In the genomic region with DNA sequence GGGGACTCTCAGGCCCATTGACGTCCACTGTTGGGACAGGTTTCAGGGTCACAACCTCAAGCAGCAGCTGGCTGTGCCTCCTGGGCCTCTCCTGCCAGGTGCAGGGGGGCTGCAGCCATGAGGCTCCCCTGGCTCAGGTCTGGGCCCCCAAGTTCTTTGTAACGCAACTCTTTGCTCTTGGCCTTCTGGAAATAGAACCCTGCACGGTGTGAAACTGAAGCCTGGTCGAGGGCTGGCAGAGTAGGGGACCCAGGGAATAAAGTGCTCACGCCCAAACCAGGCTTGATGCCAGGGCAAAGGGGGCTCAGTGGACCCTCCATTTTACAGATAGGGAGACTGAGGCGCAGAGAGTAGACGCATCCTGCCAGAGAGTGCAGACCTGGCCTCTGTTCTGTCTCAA, we compare ENCODE assay signal across 21 cellular contexts. TPM values are rescaled to one million over a fixed set of nuclear protein-coding genes. Genes with fewer than 3 reads are reported as not detected.
A peak's percentile ranks its signal among the peaks of the same experiment; 100 is the strongest.
DNase-seq lines count a peak whose midpoint lies in the region; ATAC-seq, FAIRE-seq and TF ChIP-seq lines count a peak whose summit lies in the region.
"Had no signal": no experiment of that assay in that cellular context is flagged by ENCODE, and none has a peak within 500 bp of the region (broad histone marks: within the 10 kb centered on the region; RNA-seq: fewer than 3 reads in every experiment).

No MANE protein-coding gene starts in this region.

- no peaks in the 10 kb centered on the region for H3K9me3 ChIP-seq in HepG2 (ENCODE audit: low read length)
- H3K9me3 ChIP-seq: heart right ventricle, uterus had no signal

- H3K4me2 ChIP-seq in HepG2 (ENCODE audit: low read depth, low read length) = 0 out of 2 replicates have a peak overlapping the region, but pooled peaks have one; percentile 71

- no peaks in the 10 kb centered on the region for H3K27me3 Mint-ChIP-seq in Calu3 (ENCODE audit: unreplicated experiment)
- H3K27me3 Mint-ChIP-seq: activated CD4-positive, alpha-beta T cell treated with anti-CD3 and anti-CD28 coated beads, Interleukin-2, amount 10 ng/mL, durations not matched to agents 7 days and 5 days; central memory CD8-positive, alpha-beta T cell; stimulated activated naive CD8-positive, alpha-beta T cell treated with anti-CD3 and anti-CD28 coated beads, Interleukin-15, amount 100 ng/mL, for 72 hours had no signal

- no peaks in the 10 kb centered on the region for H3K27me3 ChIP-seq in HepG2 (ENCODE audit: control insufficient read depth in 1 of 2, insufficient read depth in 2 of 2, low read length in 2 of 2)
- H3K27me3 ChIP-seq: heart right ventricle, uterus had no signal

- no peak overlapping the region for H2AFZ ChIP-seq in HepG2 (ENCODE audit: low read length)

- CTCF ChIA-PET in Calu3 (lab: Charles Lee) = no interaction called here
- CTCF ChIA-PET in RWPE1 (lab: Yijun Ruan, JAX) = no interaction called here
- CTCF ChIA-PET in HepG2 (lab: Yijun Ruan, JAX; ENCODE audit: low intra/inter-chr PET ratio, low total read pairs) = no interaction called here

- no peak for TF ChIP-seq CTCF in Calu3 (IDR thresholded peaks at IDR 0.05; ENCODE audit: unreplicated experiment)
- TF ChIP-seq CTCF in RWPE1 (conservative IDR thresholded peaks at IDR 0.05; ENCODE audit: low read depth) = no peak
- TF ChIP-seq CTCF in HepG2 (CRISPR knock-in tag; IDR thresholded peaks at IDR 0.05) = no peak

- DNase-seq in Calu3 (no peak), RWPE1 (ENCODE audit: low spot score) (no peak), HepG2 (ENCODE audit: low spot score) (no peak), NCI-H345 (lab: John Stamatoyannopoulos, UW) (no peak), iPS-NIHi11 (ENCODE audit: low spot score) (no peak), GM12891 (ENCODE audit: insufficient read length, low spot score) (no peak)
- no peak for DNase-seq in stimulated activated effector memory CD8-positive, alpha-beta T cell treated with anti-CD3 and anti-CD28 coated beads, Interleukin-12 subunit alpha, Interleukin-12 subunit beta, amount 100 ng/mL, for 72 hours (ENCODE audit: low spot score in 2 of 2)
- DNase-seq: activated CD4-positive, alpha-beta T cell treated with anti-CD3 and anti-CD28 coated beads, Interleukin-2, amount 10 ng/mL, durations not matched to agents 7 days and 5 days; heart right ventricle; Karpas-422; NCI-H1436; NCI-H82; right cardiac atrium; stimulated activated CD4-positive, alpha-beta T cell treated with anti-CD3 and anti-CD28 coated beads, Interleukin-2, amount 100 ng/mL, for 24 hours; stimulated activated naive CD8-positive, alpha-beta T cell treated with anti-CD3 and anti-CD28 coated beads, Interleukin-15, amount 100 ng/mL, for 72 hours; uterus had no signal

- TF ChIP-seq POLR2A in HepG2 (IDR thresholded peaks at IDR 0.05; ENCODE audit: insufficient read depth in 1 of 2, low read depth in 2 of 2, low read length in 2 of 2) (no peak), GM12891 (IDR thresholded peaks at IDR 0.05; ENCODE audit: low read depth, low read length) (no peak)

- in situ Hi-C loops in HepG2 (cut with HindIII; ENCODE audit: extremely low pct_ligation_motif_present, low pct_unique_long_range_greater_than_20kb) = no loop called here

- BruUV-seq in Calu3 (replicated peaks; lab: Mats Ljungman, UMichigan) (no TSS peak), HepG2 (replicated peaks; lab: Mats Ljungman, UMichigan) (no TSS peak)

- H3K4me1 ChIP-seq in HepG2 (ENCODE audit: insufficient read depth, low read length) = peaks cover 51% of the 10 kb centered on the region

- 97% methylated on average over 4 of the region's 7 CpGs for WGBS in HepG2 (ENCODE audit: low lambda C conversion rate)

- H3K79me2 ChIP-seq in HepG2 (ENCODE audit: insufficient read depth, low read length) = no peaks in the 10 kb centered on the region

- peak overlapping the region; percentile 56 for H3K4me3 Mint-ChIP-seq in Calu3 (ENCODE audit: low read depth, unreplicated experiment)
- H3K4me3 Mint-ChIP-seq in stimulated activated effector memory CD8-positive, alpha-beta T cell treated with anti-CD3 and anti-CD28 coated beads, Interleukin-12 subunit alpha, Interleukin-12 subunit beta, amount 100 ng/mL, for 72 hours = no peak overlapping the region
- H3K4me3 Mint-ChIP-seq: central memory CD8-positive, alpha-beta T cell; stimulated activated naive CD8-positive, alpha-beta T cell treated with anti-CD3 and anti-CD28 coated beads, Interleukin-15, amount 100 ng/mL, for 72 hours had no signal

- H4K20me1 ChIP-seq in HepG2 (ENCODE audit: insufficient read depth, low read length) = 0 out of 2 replicates have a peak, but pooled peaks cover 6% of the 10 kb centered on the region

- peak overlapping the region; percentile 69 for H3K27ac ChIP-seq in RWPE1
- H3K27ac ChIP-seq in HepG2 (ENCODE audit: extremely low read length, insufficient read depth, low read length) = peak overlapping the region; percentile 81

- H3K9ac ChIP-seq in HepG2 (ENCODE audit: insufficient read depth, low read depth, low read length) = peak overlapping the region; percentile 44; the same call in 1 of the 2 replicates

- H3K36me3 ChIP-seq in HepG2 (replicated peaks in 1 of 2; ENCODE audit: control insufficient read depth in 1 of 2, insufficient read depth in 2 of 2, low read length in 2 of 2) = peaks cover 3% of the 10 kb centered on the region in 2 experiments; a peak in 2 of 5 replicates
- H3K36me3 ChIP-seq: uterus had no signal

- intact Hi-C loops in Calu3 (cut with micrococcal nuclease; ENCODE audit: unreplicated experiment) = no loop called here
- intact Hi-C loops in HepG2 (cut with micrococcal nuclease; ENCODE audit: unreplicated experiment) = no loop called here

- H3K36me3 Mint-ChIP-seq in Calu3 (ENCODE audit: insufficient read depth, unreplicated experiment) = peaks cover 22% of the 10 kb centered on the region
- H3K36me3 Mint-ChIP-seq in stimulated activated effector memory CD8-positive, alpha-beta T cell treated with anti-CD3 and anti-CD28 coated beads, Interleukin-12 subunit alpha, Interleukin-12 subunit beta, amount 100 ng/mL, for 72 hours = peaks cover 11% of the 10 kb centered on the region

- no peak overlapping the region for H3K4me3 ChIP-seq in HepG2 (replicated peaks in 1 of 3; ENCODE audit: insufficient read depth in 1 of 3, low read depth in 2 of 3, low read length in 3 of 3)
- H3K4me3 ChIP-seq: GM12878, uterus had no signal

- peak overlapping the region; percentile 66 for H3K27ac Mint-ChIP-seq in Calu3 (ENCODE audit: unreplicated experiment)
- peak overlapping the region; percentile 68 for H3K27ac Mint-ChIP-seq in stimulated activated effector memory CD8-positive, alpha-beta T cell treated with anti-CD3 and anti-CD28 coated beads, Interleukin-12 subunit alpha, Interleukin-12 subunit beta, amount 100 ng/mL, for 72 hours

- TF ChIP-seq EP300 in HepG2 (IDR thresholded peaks at IDR 0.05; ENCODE audit: low read depth in 2 of 2, low read length in 2 of 2) (no peak), HepG2 (CRISPR knock-in tag; IDR thresholded peaks at IDR 0.05; ENCODE audit: borderline replicate concordance) (no peak)

- POLR2A ChIA-PET in RWPE1 (lab: Yijun Ruan, JAX; ENCODE audit: low non-redundant PET) (no interaction called here), HepG2 (lab: Yijun Ruan, JAX) (interaction anchor here (1.3 kb wide), 1 partner anchor 96 kb away, joined by 3 read pairs; no protein-coding TSS in a partner anchor)

- TF ChIP-seq RAD21 in HepG2 (CRISPR knock-in tag; IDR thresholded peaks at IDR 0.05) = no peak

- no peak for ATAC-seq in HepG2
- no peak for ATAC-seq in stimulated activated effector memory CD8-positive, alpha-beta T cell treated with anti-CD3 and anti-CD28 coated beads, Interleukin-12 subunit alpha, Interleukin-12 subunit beta, amount 100 ng/mL, for 72 hours
- ATAC-seq: GM12878; Panc1; SK-N-SH treated with all-trans-retinoic acid at 6 μM for 48 hours; stimulated activated naive CD8-positive, alpha-beta T cell treated with anti-CD3 and anti-CD28 coated beads, Interleukin-15, amount 100 ng/mL, for 72 hours had no signal

- peaks cover 14% of the 10 kb centered on the region for H3K4me1 Mint-ChIP-seq in Calu3 (ENCODE audit: low read depth, unreplicated experiment)
- peaks cover 17% of the 10 kb centered on the region for H3K4me1 Mint-ChIP-seq in stimulated activated effector memory CD8-positive, alpha-beta T cell treated with anti-CD3 and anti-CD28 coated beads, Interleukin-12 subunit alpha, Interleukin-12 subunit beta, amount 100 ng/mL, for 72 hours

- no peak for FAIRE-seq in HepG2 (lab: Jason Lieb, UNC)
- no peak for FAIRE-seq in GM12891 (lab: Jason Lieb, UNC)
- FAIRE-seq: GM12878, TTC549 had no signal

- H3K9me3 Mint-ChIP-seq in Calu3 (ENCODE audit: low read depth, unreplicated experiment) = no peaks in the 10 kb centered on the region
- H3K9me3 Mint-ChIP-seq in stimulated activated effector memory CD8-positive, alpha-beta T cell treated with anti-CD3 and anti-CD28 coated beads, Interleukin-12 subunit alpha, Interleukin-12 subunit beta, amount 100 ng/mL, for 72 hours = no peaks in the 10 kb centered on the region
- H3K9me3 Mint-ChIP-seq: activated CD4-positive, alpha-beta T cell treated with anti-CD3 and anti-CD28 coated beads, Interleukin-2, amount 10 ng/mL, durations not matched to agents 7 days and 5 days; central memory CD8-positive, alpha-beta T cell; stimulated activated naive CD8-positive, alpha-beta T cell treated with anti-CD3 and anti-CD28 coated beads, Interleukin-15, amount 100 ng/mL, for 72 hours had no signal

RNA-seq across cellular contexts. Expression of a gene that starts 0.8 kb away (rescaled TPM):
- total RNA-seq in Calu3 (2022) (17.9 and 24.1 TPM in 2 replicates), HepG2 (2016; rRNA removed; fragmentation: Illumina TruSeq; extraction: Trizol) (6.5 and 8.7 TPM in 2 replicates)
- 4.5 and 5.7 TPM in 2 replicates for total RNA-seq in HepG2 (2016; cell fraction: cytosol; rRNA removed; fragmentation: Illumina TruSeq; extraction: Trizol; ENCODE audit: low read depth)
- total RNA-seq in HepG2 (2016; cell fraction: insoluble cytoplasmic fraction; rRNA removed; fragmentation: Illumina TruSeq; extraction: Trizol) = 7.8 and 8.1 TPM in 2 replicates
- total RNA-seq in HepG2 (2016; cell fraction: membrane; rRNA removed; fragmentation: Illumina TruSeq; extraction: Trizol) = 6.1 and 7.2 TPM in 2 replicates
- 5.2 and 8.4 TPM in 2 replicates for total RNA-seq in HepG2 (2016; cell fraction: nucleus; rRNA removed; fragmentation: Illumina TruSeq; extraction: Trizol)
- polyA plus RNA-seq in HepG2 (2011; rRNA removed) = 3.1 and 3.6 TPM in 2 replicates
- 1.9 TPM in 2 replicates for polyA plus RNA-seq in HepG2 (2011; cell fraction: cytosol; rRNA removed)
- 5.0 and 6.7 TPM in 2 replicates for polyA plus RNA-seq in HepG2 (2011; cell fraction: nucleus; rRNA removed)
- 5.3 and 5.6 TPM in 2 replicates for polyA plus RNA-seq in HepG2 (2012)
- polyA plus RNA-seq in HepG2 (2016; cell fraction: cytosol; fragmentation: Illumina TruSeq; extraction: Trizol; ENCODE audit: low read depth) = 10.2 and 15.8 TPM in 2 replicates
- 13.4 and 15.5 TPM in 2 replicates for polyA plus RNA-seq in HepG2 (2016; cell fraction: insoluble cytoplasmic fraction; fragmentation: Illumina TruSeq; extraction: Trizol; ENCODE audit: low read depth)
- 10.9 and 14.1 TPM in 2 replicates for polyA plus RNA-seq in HepG2 (2016; cell fraction: membrane; fragmentation: Illumina TruSeq; extraction: Trizol; ENCODE audit: low read depth)
- 27.8 and 31.7 TPM in 2 replicates for polyA plus RNA-seq in HepG2 (2016; cell fraction: nucleus; fragmentation: Illumina TruSeq; extraction: Trizol; ENCODE audit: insufficient read depth, low read depth)
- polyA minus RNA-seq in HepG2 (2011; rRNA and poly(A)+ RNA removed; ENCODE audit: low replicate concordance) = 1.6 and 5.3 TPM in 2 replicates
- 0.20 and 0.62 TPM in 2 replicates for polyA minus RNA-seq in HepG2 (2011; cell fraction: cytosol; rRNA and poly(A)+ RNA removed)
- 4.9 and 5.2 TPM in 2 replicates for polyA minus RNA-seq in HepG2 (2011; cell fraction: nucleus; rRNA and poly(A)+ RNA removed)
- 2.8 TPM for polyA plus RNA-seq in GM12891 (2012; ENCODE audit: low read depth, missing spikeins)

RNA-seq across cellular contexts. Expression of a gene that starts 25.2 kb away (rescaled TPM):
- 81.6 and 85.7 TPM in 2 replicates for total RNA-seq in Calu3 (2022)
- total RNA-seq in HepG2 (2016; rRNA removed; fragmentation: Illumina TruSeq; extraction: Trizol) = 11.1 and 27.1 TPM in 2 replicates
- 8.6 and 9.6 TPM in 2 replicates for total RNA-seq in HepG2 (2016; cell fraction: cytosol; rRNA removed; fragmentation: Illumina TruSeq; extraction: Trizol; ENCODE audit: low read depth)
- 11.8 and 24.4 TPM in 2 replicates for total RNA-seq in HepG2 (2016; cell fraction: insoluble cytoplasmic fraction; rRNA removed; fragmentation: Illumina TruSeq; extraction: Trizol)
- total RNA-seq in HepG2 (2016; cell fraction: membrane; rRNA removed; fragmentation: Illumina TruSeq; extraction: Trizol) = 21.8 and 24.8 TPM in 2 replicates
- total RNA-seq in HepG2 (2016; cell fraction: nucleus; rRNA removed; fragmentation: Illumina TruSeq; extraction: Trizol) = 26.2 and 36.2 TPM in 2 replicates
- polyA plus RNA-seq in HepG2 (2011; rRNA removed) = 24.9 and 26.6 TPM in 2 replicates
- 16.8 and 20.7 TPM in 2 replicates for polyA plus RNA-seq in HepG2 (2011; cell fraction: cytosol; rRNA removed)
- polyA plus RNA-seq in HepG2 (2011; cell fraction: nucleus; rRNA removed) = 31.9 and 38.5 TPM in 2 replicates
- polyA plus RNA-seq in HepG2 (2012) = 11.0 and 11.8 TPM in 2 replicates
- polyA plus RNA-seq in HepG2 (2016; cell fraction: cytosol; fragmentation: Illumina TruSeq; extraction: Trizol; ENCODE audit: low read depth) = 12.8 and 17.1 TPM in 2 replicates
- polyA plus RNA-seq in HepG2 (2016; cell fraction: insoluble cytoplasmic fraction; fragmentation: Illumina TruSeq; extraction: Trizol; ENCODE audit: low read depth) = 18.2 and 20.3 TPM in 2 replicates
- polyA plus RNA-seq in HepG2 (2016; cell fraction: membrane; fragmentation: Illumina TruSeq; extraction: Trizol; ENCODE audit: low read depth) = 26.1 and 27.9 TPM in 2 replicates
- polyA plus RNA-seq in HepG2 (2016; cell fraction: nucleus; fragmentation: Illumina TruSeq; extraction: Trizol; ENCODE audit: insufficient read depth, low read depth) = 66.1 and 79.6 TPM in 2 replicates
- 97.2 and 431 TPM in 2 replicates for polyA minus RNA-seq in HepG2 (2011; rRNA and poly(A)+ RNA removed; ENCODE audit: low replicate concordance)
- polyA minus RNA-seq in HepG2 (2011; cell fraction: cytosol; rRNA and poly(A)+ RNA removed) = 10.3 and 11.8 TPM in 2 replicates
- 22.3 and 29.9 TPM in 2 replicates for polyA minus RNA-seq in HepG2 (2011; cell fraction: nucleus; rRNA and poly(A)+ RNA removed)
- polyA plus RNA-seq in GM12891 (2012; ENCODE audit: low read depth, missing spikeins) = 26.1 TPM
